In the genomic region with DNA sequence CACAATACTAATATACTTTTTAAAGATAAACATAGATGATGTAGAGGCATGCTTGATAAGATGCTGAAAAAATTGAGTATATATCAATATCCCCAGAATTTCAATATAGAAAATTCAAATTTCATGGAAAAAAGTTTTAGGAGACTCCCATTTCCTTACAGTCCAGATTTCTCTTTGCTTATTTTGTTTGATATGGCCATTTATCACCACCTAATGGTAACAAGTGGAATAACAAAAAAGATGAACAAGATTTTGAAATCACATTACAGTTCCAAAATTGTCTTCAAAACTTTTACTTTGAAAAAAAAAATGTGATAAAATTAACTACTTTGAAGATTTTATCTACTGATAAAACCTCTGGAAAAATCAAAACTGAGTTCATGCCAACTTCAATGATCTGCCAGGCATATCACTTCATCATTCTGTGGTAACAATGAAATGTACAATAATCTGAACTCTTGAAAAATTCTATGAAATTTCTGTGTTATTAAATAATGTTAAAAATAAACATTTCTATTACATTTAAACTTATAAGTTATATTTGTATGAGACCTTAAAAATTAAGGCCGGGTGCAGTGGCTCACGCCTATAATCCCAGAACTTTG, we compare ENCODE assay signal across 9 cellular contexts. TPM values are rescaled to one million over a fixed set of nuclear protein-coding genes. Genes with fewer than 3 reads are reported as not detected.
DNase-seq lines count a peak whose midpoint lies in the region; ATAC-seq and TF ChIP-seq lines count a peak whose summit lies in the region.
"Had no signal": no experiment of that assay in that cellular context is flagged by ENCODE, and none has a peak within 500 bp of the region (broad histone marks: within the 10 kb centered on the region; RNA-seq: fewer than 3 reads in every experiment).

No MANE protein-coding gene starts in this region.

- no peak overlapping the region for H3K4me3 Mint-ChIP-seq in H9
- no peak overlapping the region for H3K4me3 Mint-ChIP-seq in stimulated activated naive CD8-positive, alpha-beta T cell treated with anti-CD3 and anti-CD28 coated beads, Interleukin-15, amount 100 ng/mL, for 72 hours

- H3K4me2 ChIP-seq in H9 (ENCODE audit: insufficient read depth, insufficient read length, low read length), result no peak overlapping the region

- no peaks in the 10 kb centered on the region for H3K4me1 Mint-ChIP-seq in H9
- H3K4me1 Mint-ChIP-seq in stimulated activated naive CD8-positive, alpha-beta T cell treated with anti-CD3 and anti-CD28 coated beads, Interleukin-15, amount 100 ng/mL, for 72 hours, result no peaks in the 10 kb centered on the region

- H2BK20ac ChIP-seq in H9 (ENCODE audit: low read depth, low read length, poor library complexity, severe bottlenecking), result no peak overlapping the region

- no peak for TF ChIP-seq POLR2A in testis (IDR thresholded peaks at IDR 0.05)

- H3K14ac ChIP-seq in H9 (ENCODE audit: insufficient read depth, low read length), result no peak overlapping the region

- no peak overlapping the region for H2BK120ac ChIP-seq in H9 (ENCODE audit: low read depth, low read length, poor library complexity, severe bottlenecking)

- no peak overlapping the region for H2AFZ ChIP-seq in H9 (ENCODE audit: low read length)

- no CpG with 5 or more reads among the region's 2 CpGs for WGBS in H9 (ENCODE audit: extremely low coverage, insufficient read length, low lambda C conversion rate)
- WGBS in testis, 2 donors, result 96 to 97% methylated on average over 2 of the region's 2 CpGs

- H3T11ph ChIP-seq in H9 (ENCODE audit: low read length), result no peak overlapping the region

- no peak overlapping the region for H3K18ac ChIP-seq in H9 (ENCODE audit: insufficient read length, low read depth, low read length)

- no peaks in the 10 kb centered on the region for H3K27me3 Mint-ChIP-seq in H9 (ENCODE audit: low read depth)
- H3K27me3 Mint-ChIP-seq in stimulated activated naive CD8-positive, alpha-beta T cell treated with anti-CD3 and anti-CD28 coated beads, Interleukin-15, amount 100 ng/mL, for 72 hours, result no peaks in the 10 kb centered on the region

- H4K20me1 ChIP-seq in H9 (ENCODE audit: control insufficient read depth, insufficient read depth, insufficient read length), result no peaks in the 10 kb centered on the region

- no peak overlapping the region for H2BK15ac ChIP-seq in H9 (ENCODE audit: low read depth, low read length)

- no peak overlapping the region for H3K27ac ChIP-seq in C4-2B
- H3K27ac ChIP-seq in H9 (ENCODE audit: insufficient read length, low read depth, low read length), result no peak overlapping the region
- no peak overlapping the region for H3K27ac ChIP-seq in testis

- no peaks in the 10 kb centered on the region for H3K79me1 ChIP-seq in H9 (ENCODE audit: insufficient read depth, low read depth, low read length, poor library complexity, severe bottlenecking)

- no peak overlapping the region for H2BK5ac ChIP-seq in H9 (ENCODE audit: insufficient read length, low read length)

- H3K56ac ChIP-seq in H9 (ENCODE audit: insufficient read length, low read depth, low read length), result no peak overlapping the region

- H3K4me3 ChIP-seq in testis, result no peak overlapping the region

- no peak overlapping the region for H4K8ac ChIP-seq in H9 (replicated peaks; ENCODE audit: insufficient read length, low read depth, low read length)

- no peaks in the 10 kb centered on the region for H3K9me3 ChIP-seq in H9 (ENCODE audit: control insufficient read depth, low read depth, low read length)
- no peaks in the 10 kb centered on the region for H3K9me3 ChIP-seq in testis

- H3K27ac Mint-ChIP-seq in H9, result no peak overlapping the region
- no peak overlapping the region for H3K27ac Mint-ChIP-seq in stimulated activated naive CD8-positive, alpha-beta T cell treated with anti-CD3 and anti-CD28 coated beads, Interleukin-15, amount 100 ng/mL, for 72 hours

- intact Hi-C loops in Right ventricle myocardium superior (cut with DNase I) (loop anchor here (2.0 kb wide), 1 partner anchor 405 kb away; no protein-coding TSS in a partner anchor), testis (cut with DNase I; ENCODE audit: low total_unique reads) (no loop called here)

- H3K9me3 Mint-ChIP-seq in H9, result no peaks in the 10 kb centered on the region
- H3K9me3 Mint-ChIP-seq in stimulated activated naive CD8-positive, alpha-beta T cell treated with anti-CD3 and anti-CD28 coated beads, Interleukin-15, amount 100 ng/mL, for 72 hours, result no peaks in the 10 kb centered on the region

- no peaks in the 10 kb centered on the region for H3K4me1 ChIP-seq in H9 (ENCODE audit: insufficient read depth, low read length)
- no peaks in the 10 kb centered on the region for H3K4me1 ChIP-seq in testis

- no peak overlapping the region for H4K91ac ChIP-seq in H9 (ENCODE audit: insufficient read length, low read depth, low read length)

- H3K79me2 ChIP-seq in H9 (ENCODE audit: insufficient read depth, low read length), result no peaks in the 10 kb centered on the region

- no peak overlapping the region for H3K4ac ChIP-seq in H9 (ENCODE audit: low read depth, low read length)

- H2BK12ac ChIP-seq in H9 (ENCODE audit: insufficient read length, low read depth, low read length), result no peak overlapping the region

- H3K9ac ChIP-seq in H9 (ENCODE audit: extremely low read depth, insufficient read length, low read length), result no peak overlapping the region

- H3K36me3 Mint-ChIP-seq in H9 (ENCODE audit: insufficient read depth in 1 of 3, low read depth in 3 of 3), result no peaks in the 10 kb centered on the region

- no peak overlapping the region for H4K5ac ChIP-seq in H9 (ENCODE audit: insufficient read length, low read depth, low read length)

- peak; percentile 91 for TF ChIP-seq CTCF in C4-2B (conservative IDR thresholded peaks at IDR 0.05)
- peak; percentile 71 for TF ChIP-seq CTCF in H9 (conservative IDR thresholded peaks at IDR 0.05)
- peak; percentile 35 to 59 (median 50) for TF ChIP-seq CTCF in testis (IDR thresholded peaks at IDR 0.05)

- H3K27me3 ChIP-seq in H9 (ENCODE audit: insufficient read depth, low read length), result no peaks in the 10 kb centered on the region; the same call in 1 of the 2 replicates
- H3K27me3 ChIP-seq in testis, result no peaks in the 10 kb centered on the region

- DNase-seq in H9 (no peak), SW480 (ENCODE audit: low spot score) (peak; percentile 68), Right ventricle myocardium superior (no peak), testis (no peak)
- no peak for DNase-seq in stimulated activated naive CD8-positive, alpha-beta T cell treated with anti-CD3 and anti-CD28 coated beads, Interleukin-15, amount 100 ng/mL, for 72 hours
- no peak for DNase-seq in activated naive CD4-positive, alpha-beta T cell treated with anti-CD3 and anti-CD28 coated beads, Interleukin-2, amount 50 U/mL, for 16 hours

- ATAC-seq in Right ventricle myocardium superior (ENCODE audit: poor library complexity) (peak; percentile 59), GM21529 (IDR thresholded peaks at IDR 0.05; ENCODE audit: unreplicated experiment) (no peak)
- no peak for ATAC-seq in stimulated activated naive CD8-positive, alpha-beta T cell treated with anti-CD3 and anti-CD28 coated beads, Interleukin-15, amount 100 ng/mL, for 72 hours

- H3K36me3 ChIP-seq in testis (ENCODE audit: low read depth, missing control alignments), result no peaks in the 10 kb centered on the region

- no peak overlapping the region for H2AK5ac ChIP-seq in H9 (ENCODE audit: insufficient read length, low read length)

- no peaks in the 10 kb centered on the region for H3K23me2 ChIP-seq in H9 (ENCODE audit: insufficient read length, low read depth, low read length, poor library complexity, severe bottlenecking)

- no peak overlapping the region for H3K23ac ChIP-seq in H9 (ENCODE audit: insufficient read length, low read depth, low read length)

RNA-seq across cellular contexts. Expression of gene MIPEP, which starts 17.5 kb away (rescaled TPM):
- 18.5 and 19.5 TPM in 2 replicates for total RNA-seq in H9 (2021)
- total RNA-seq in Right ventricle myocardium superior, result 45.1 TPM
- total RNA-seq in testis, result 10 to 100 TPM; 25.7 to 27.6 TPM
- 29.4 TPM for polyA plus RNA-seq in testis (ENCODE audit: insufficient read depth, low read depth, low replicate concordance)

RNA-seq across cellular contexts. Expression of gene C1QTNF9B, which starts 25.6 kb away (rescaled TPM):
- total RNA-seq in H9 (2021), result not detected in 2 replicates
- total RNA-seq in Right ventricle myocardium superior, result 1.9 TPM
- total RNA-seq in testis, result 1 to 10 TPM; 2.3 to 4.2 TPM
- 2.2 TPM for polyA plus RNA-seq in testis (ENCODE audit: insufficient read depth, low read depth, low replicate concordance)
- total RNA-seq: dermis microvascular lymphatic vessel endothelial cell had no signal
